Comparison of ENCODE assay signal across 15 cellular contexts in the genomic region with DNA sequence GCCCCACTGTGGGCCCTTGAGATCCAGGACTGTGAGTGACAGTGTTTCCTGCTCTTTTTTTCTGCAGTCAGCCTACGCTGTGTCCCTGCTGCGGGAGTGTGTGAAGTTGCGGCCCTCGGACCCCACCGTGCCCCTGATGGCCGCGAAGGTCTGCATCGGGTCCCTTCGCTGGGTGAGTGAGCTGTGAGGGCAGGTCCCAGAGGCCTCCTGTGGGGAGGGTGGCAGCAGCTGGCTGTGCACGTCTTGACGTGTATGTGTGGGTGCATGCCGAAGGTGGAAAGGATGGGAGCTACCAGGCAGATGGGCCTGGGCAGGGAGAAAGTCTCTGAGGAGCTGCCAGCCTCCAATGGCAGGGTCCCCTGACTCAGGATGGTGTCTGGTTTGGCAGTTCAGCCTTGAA.
DNase-seq lines count a peak whose midpoint lies in the region; ATAC-seq, FAIRE-seq and TF ChIP-seq lines count a peak whose summit lies in the region.
"Had no signal": no experiment of that assay in that cellular context is flagged by ENCODE, and none has a peak within 500 bp of the region (broad histone marks: within the 10 kb centered on the region; RNA-seq: fewer than 3 reads in every experiment).

No MANE protein-coding gene starts in this region.

- H3K4me1 ChIP-seq in mesenchymal stem cell (ENCODE audit: control insufficient read depth, insufficient read depth, low read depth, low read length): peaks cover 25% of the 10 kb centered on the region
- peaks cover 0 to 91% (median 74%) of the 10 kb centered on the region in 4 donors for H3K4me1 ChIP-seq in tibial artery

- no peak overlapping the region for H3K4me3 Mint-ChIP-seq in activated T-cell treated with anti-CD3 and anti-CD28 coated beads, Interleukin-2, amount 50 U/mL, for 24 hours

- peak overlapping the region in 1 of 2 experiments; percentile 42 for H2BK12ac ChIP-seq in mesenchymal stem cell (ENCODE audit: low read length in 2 of 2)

- H3K27ac ChIP-seq in angular gyrus (ENCODE audit: low read depth, low read length): peak overlapping the region; percentile 69
- no peak overlapping the region for H3K27ac ChIP-seq in mesenchymal stem cell (ENCODE audit: low read length, poor library complexity, severe bottlenecking)
- H3K27ac ChIP-seq in tibial artery: peak overlapping the region; percentile 58 to 92

- no peak overlapping the region for H3K14ac ChIP-seq in mesenchymal stem cell (ENCODE audit: low read length in 2 of 2)

- H3K4me3 ChIP-seq in mesenchymal stem cell (ENCODE audit: insufficient read depth in 1 of 2, low read depth in 1 of 2, low read length in 2 of 2) (no peak overlapping the region), tibial artery (no peak overlapping the region)
- H3K4me3 ChIP-seq: GM12878, Peyer's patch had no signal

- TF ChIP-seq POLR2A in H54 (IDR thresholded peaks at IDR 0.05; ENCODE audit: low read depth, low read length): no peak

- H2BK5ac ChIP-seq in mesenchymal stem cell (ENCODE audit: low read depth, low read length, poor library complexity, severe bottlenecking): no peak overlapping the region

- H3K27me3 ChIP-seq in mesenchymal stem cell (ENCODE audit: control insufficient read depth in 1 of 2, insufficient read depth in 1 of 2, low read length in 2 of 2): no peaks in the 10 kb centered on the region
- H3K27me3 ChIP-seq in tibial artery: no peaks in the 10 kb centered on the region
- H3K27me3 ChIP-seq: Peyer's patch had no signal

- H2AK5ac ChIP-seq in mesenchymal stem cell (ENCODE audit: low read length, severe bottlenecking): no peak overlapping the region

- H3K27ac Mint-ChIP-seq in activated T-cell treated with anti-CD3 and anti-CD28 coated beads, Interleukin-2, amount 50 U/mL, for 24 hours: peak overlapping the region; percentile 26

- no peaks in the 10 kb centered on the region for H3K9me3 Mint-ChIP-seq in activated T-cell treated with anti-CD3 and anti-CD28 coated beads, Interleukin-2, amount 50 U/mL, for 24 hours

- H2BK120ac ChIP-seq in mesenchymal stem cell (ENCODE audit: low read depth, low read length): no peak overlapping the region

- intact Hi-C loops in tibial artery (cut with DNase I; ENCODE audit: low total_unique reads): no loop called here

- H3K4me1 Mint-ChIP-seq in activated T-cell treated with anti-CD3 and anti-CD28 coated beads, Interleukin-2, amount 50 U/mL, for 24 hours (ENCODE audit: low read depth): no peaks in the 10 kb centered on the region

- peaks cover 86% of the 10 kb centered on the region for H3K36me3 Mint-ChIP-seq in activated T-cell treated with anti-CD3 and anti-CD28 coated beads, Interleukin-2, amount 50 U/mL, for 24 hours (ENCODE audit: low read depth)

- no peak for TF ChIP-seq CTCF in tibial artery (IDR thresholded peaks at IDR 0.05)

- no peak overlapping the region for H3K4me2 ChIP-seq in mesenchymal stem cell (ENCODE audit: low read length, poor library complexity, severe bottlenecking)

- no peaks in the 10 kb centered on the region for H3K9me3 ChIP-seq in mesenchymal stem cell (ENCODE audit: control insufficient read depth, low read length)
- H3K9me3 ChIP-seq in tibial artery: no peaks in the 10 kb centered on the region
- H3K9me3 ChIP-seq: Peyer's patch had no signal

- H3K79me1 ChIP-seq in mesenchymal stem cell (replicated peaks; ENCODE audit: low read length, poor library complexity, severe bottlenecking): peaks cover 20% of the 10 kb centered on the region

- H3K9ac ChIP-seq in mesenchymal stem cell (ENCODE audit: low read length): no peak overlapping the region

- H4K8ac ChIP-seq in mesenchymal stem cell (ENCODE audit: low read length): no peak overlapping the region

- no peak overlapping the region for H2BK15ac ChIP-seq in mesenchymal stem cell (ENCODE audit: low read depth, poor library complexity, severe bottlenecking)

- WGBS in mesenchymal stem cell: 97% methylated on average over 12 of the region's 12 CpGs

- no peak overlapping the region for H3K4ac ChIP-seq in mesenchymal stem cell (ENCODE audit: low read depth in 1 of 2, low read length in 2 of 2)

- no peak for FAIRE-seq in H54 (lab: Jason Lieb, UNC)
- FAIRE-seq: GM12878 had no signal

- H3K23ac ChIP-seq in mesenchymal stem cell (ENCODE audit: low read length in 2 of 2): no peak overlapping the region

- H3K18ac ChIP-seq in mesenchymal stem cell (ENCODE audit: low read depth in 1 of 2, low read length in 2 of 2): no peak overlapping the region

- no peak for DNase-seq in activated T-cell treated with anti-CD3 and anti-CD28 coated beads, Interleukin-2, amount 50 U/mL, for 24 hours
- DNase-seq in activated T-cell treated with anti-CD3 and anti-CD28 coated beads, Interleukin-2, amount 50 U/mL, for 1 hour: no peak
- no peak for DNase-seq in mesenchymal stem cell
- DNase-seq in tibial artery: no peak
- no peak for DNase-seq in H54 (ENCODE audit: insufficient read length, low spot score)
- DNase-seq: GOT3, IMR-90, NCI-H1930, NCI-H510A, Peyer's patch, SHP77 had no signal

- peak overlapping the region; percentile 14 for H4K91ac ChIP-seq in mesenchymal stem cell (ENCODE audit: low read length)

- no peaks in the 10 kb centered on the region for H3K27me3 Mint-ChIP-seq in activated T-cell treated with anti-CD3 and anti-CD28 coated beads, Interleukin-2, amount 50 U/mL, for 24 hours

- no peak for ATAC-seq in HG02884 (IDR thresholded peaks at IDR 0.05; ENCODE audit: unreplicated experiment)
- ATAC-seq in GM19328 (IDR thresholded peaks at IDR 0.05; ENCODE audit: unreplicated experiment): no peak
- ATAC-seq: GM12878 had no signal

- H3K36me3 ChIP-seq in mesenchymal stem cell (ENCODE audit: control insufficient read depth in 1 of 2, insufficient read depth in 2 of 2, low read depth in 1 of 2, low read length in 2 of 2) (peaks cover 77 to 92% of the 10 kb centered on the region in 2 experiments), tibial artery (peaks cover 6 to 41% (median 31%) of the 10 kb centered on the region in 3 donors)

- no peak overlapping the region for H2AFZ ChIP-seq in mesenchymal stem cell (ENCODE audit: low read depth, low read length)
